1 cellular context compared by ENCODE assay signal in the genomic region with DNA sequence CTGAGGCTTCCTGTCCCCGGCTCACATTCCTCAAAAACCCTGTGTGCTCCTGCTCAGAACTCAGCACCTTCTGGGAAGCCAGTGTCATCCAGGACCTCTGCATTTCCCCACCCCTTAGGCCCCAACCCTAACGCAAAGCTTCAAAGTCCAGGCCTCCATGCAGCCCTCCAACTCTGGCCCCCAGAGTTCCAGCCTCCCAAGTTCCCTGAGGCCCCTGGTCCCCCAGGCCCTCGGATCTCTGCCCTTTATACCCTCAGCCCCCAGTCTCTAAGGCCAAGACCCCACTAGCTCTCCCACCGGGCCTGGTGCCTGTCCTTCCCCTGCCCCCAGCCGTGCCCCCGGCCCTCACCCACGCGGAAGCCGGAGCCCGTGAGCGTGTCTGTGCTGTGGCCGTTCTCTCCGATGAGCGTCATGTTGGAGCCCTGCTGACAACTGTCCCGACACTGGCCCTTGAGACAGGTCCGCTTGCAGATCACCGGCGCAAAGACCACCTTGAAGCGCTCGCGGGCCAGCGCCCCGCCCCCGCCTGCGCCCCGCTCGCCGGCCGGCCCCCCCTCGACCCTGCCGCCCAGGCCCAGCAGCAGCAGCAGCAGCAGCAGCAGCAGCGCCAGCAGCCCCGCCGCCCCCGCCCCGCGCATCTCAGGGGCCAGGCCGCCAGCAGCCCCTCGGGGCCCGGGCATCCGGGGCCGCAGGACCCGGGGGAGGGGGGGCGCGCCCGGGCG.
TF ChIP-seq lines count a peak whose summit lies in the region.

No MANE protein-coding gene starts in this region.

TF ChIP-seq in HepG2, 621 proteins besides CTCF, POLR2A, EP300 and RAD21 (continued from another document and continues in another):
- TF ChIP-seq PRMT3 (CRISPR knock-in tag; IDR thresholded peaks at IDR 0.05; ENCODE audit: borderline replicate concordance, low read depth) (no peak), ATF1 (CRISPR knock-in tag; IDR thresholded peaks at IDR 0.05) (no peak), ZNF367 (CRISPR knock-in tag; IDR thresholded peaks at IDR 0.05; ENCODE audit: borderline replicate concordance) (no peak), MTA1 (CRISPR knock-in tag; IDR thresholded peaks at IDR 0.05; ENCODE audit: borderline replicate concordance) (peak; percentile 29; the same call in 1 of the 2 replicates), TAF15 (IDR thresholded peaks at IDR 0.05; ENCODE audit: low read depth, low read length, poor library complexity, severe bottlenecking) (peak; percentile 8), ZNF24 (IDR thresholded peaks at IDR 0.05) (no peak), ZNF281 (CRISPR knock-in tag; IDR thresholded peaks at IDR 0.05; ENCODE audit: borderline replicate concordance) (no peak), MAF1 (CRISPR knock-in tag; IDR thresholded peaks at IDR 0.05; ENCODE audit: borderline replicate concordance) (no peak), ZMYM2 (CRISPR knock-in tag; IDR thresholded peaks at IDR 0.05) (no peak), ZFP90 (CRISPR knock-in tag; IDR thresholded peaks at IDR 0.05; ENCODE audit: borderline replicate concordance) (no peak), NFE2L2 (IDR thresholded peaks at IDR 0.05; ENCODE audit: low read length) (no peak), ZNF747 (CRISPR knock-in tag; IDR thresholded peaks at IDR 0.05; ENCODE audit: borderline replicate concordance) (no peak), FOXK2 (IDR thresholded peaks at IDR 0.05) (no peak), ZNF263 (CRISPR knock-in tag; IDR thresholded peaks at IDR 0.05) (no peak), ETV6 (CRISPR knock-in tag; conservative IDR thresholded peaks at IDR 0.05) (0 out of 2 replicates have a peak, but pooled peaks have one; percentile 26), ZNF17 (CRISPR knock-in tag; IDR thresholded peaks at IDR 0.05) (no peak), HMGA1 (CRISPR knock-in tag; conservative IDR thresholded peaks at IDR 0.05) (no peak), SAP130 (CRISPR knock-in tag; IDR thresholded peaks at IDR 0.05; ENCODE audit: low read depth) (peak; percentile 75), ZNF550 (CRISPR knock-in tag; IDR thresholded peaks at IDR 0.05; ENCODE audit: borderline replicate concordance) (0 out of 2 replicates have a peak, but pooled peaks have one; percentile 53), ZNF510 (CRISPR knock-in tag; IDR thresholded peaks at IDR 0.05; ENCODE audit: low read depth) (no peak), ZSCAN25 (CRISPR knock-in tag; IDR thresholded peaks at IDR 0.05) (peak; percentile 48; the same call in 1 of the 2 replicates), NRL (CRISPR knock-in tag; IDR thresholded peaks at IDR 0.05; ENCODE audit: borderline replicate concordance) (0 out of 2 replicates have a peak, but pooled peaks have one; percentile 56), BCL3 (CRISPR knock-in tag; IDR thresholded peaks at IDR 0.05) (no peak), MYNN (CRISPR knock-in tag; IDR thresholded peaks at IDR 0.05; ENCODE audit: low read depth) (no peak), ZNF580 (CRISPR knock-in tag; IDR thresholded peaks at IDR 0.05; ENCODE audit: borderline replicate concordance, low read depth) (peak; percentile 60; the same call in 1 of the 2 replicates), SSRP1 (CRISPR knock-in tag; IDR thresholded peaks at IDR 0.05) (no peak), SIX4 (CRISPR knock-in tag; IDR thresholded peaks at IDR 0.05) (no peak), ZNF768 (CRISPR knock-in tag; IDR thresholded peaks at IDR 0.05) (no peak), JUND (CRISPR knock-in tag; IDR thresholded peaks at IDR 0.05) (no peak), ZNF556 (CRISPR knock-in tag; IDR thresholded peaks at IDR 0.05; ENCODE audit: borderline replicate concordance) (peak; percentile 20; the same call in 1 of the 2 replicates), ZZZ3 (CRISPR knock-in tag; IDR thresholded peaks at IDR 0.05; ENCODE audit: borderline replicate concordance) (no peak), SYNCRIP (IDR thresholded peaks at IDR 0.05; ENCODE audit: insufficient read depth, low read depth, low read length) (no peak), ZNF558 (CRISPR knock-in tag; IDR thresholded peaks at IDR 0.05; ENCODE audit: borderline replicate concordance) (0 out of 2 replicates have a peak, but pooled peaks have one; percentile 62), KDM4B (CRISPR knock-in tag; IDR thresholded peaks at IDR 0.05) (0 out of 2 replicates have a peak, but pooled peaks have one; percentile 52), MEIS1 (CRISPR knock-in tag; IDR thresholded peaks at IDR 0.05; ENCODE audit: borderline replicate concordance) (no peak), ATF2 (CRISPR knock-in tag; IDR thresholded peaks at IDR 0.05) (0 out of 2 replicates have a peak, but pooled peaks have one; percentile 22), ZNF160 (CRISPR knock-in tag; IDR thresholded peaks at IDR 0.05) (no peak), ZFP36 (IDR thresholded peaks at IDR 0.05; ENCODE audit: borderline replicate concordance, low read depth, low read length, partially characterized antibody) (no peak), HES4 (CRISPR knock-in tag; IDR thresholded peaks at IDR 0.05; ENCODE audit: borderline replicate concordance) (0 out of 2 replicates have a peak, but pooled peaks have one; percentile 16), ZNF616 (CRISPR knock-in tag; IDR thresholded peaks at IDR 0.05; ENCODE audit: low read depth) (no peak), PHF21A (CRISPR knock-in tag; IDR thresholded peaks at IDR 0.05) (peak; percentile 60), NR3C1 (CRISPR knock-in tag; IDR thresholded peaks at IDR 0.05) (no peak)
- TF ChIP-seq, protein P1, sequence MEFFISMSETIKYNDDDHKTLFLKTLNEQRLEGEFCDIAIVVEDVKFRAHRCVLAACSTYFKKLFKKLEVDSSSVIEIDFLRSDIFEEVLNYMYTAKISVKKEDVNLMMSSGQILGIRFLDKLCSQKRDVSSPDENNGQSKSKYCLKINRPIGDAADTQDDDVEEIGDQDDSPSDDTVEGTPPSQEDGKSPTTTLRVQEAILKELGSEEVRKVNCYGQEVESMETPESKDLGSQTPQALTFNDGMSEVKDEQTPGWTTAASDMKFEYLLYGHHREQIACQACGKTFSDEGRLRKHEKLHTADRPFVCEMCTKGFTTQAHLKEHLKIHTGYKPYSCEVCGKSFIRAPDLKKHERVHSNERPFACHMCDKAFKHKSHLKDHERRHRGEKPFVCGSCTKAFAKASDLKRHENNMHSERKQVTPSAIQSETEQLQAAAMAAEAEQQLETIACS (CRISPR knock-in tag; IDR thresholded peaks at IDR 0.05): no peak
- TF ChIP-seq, protein P2, sequence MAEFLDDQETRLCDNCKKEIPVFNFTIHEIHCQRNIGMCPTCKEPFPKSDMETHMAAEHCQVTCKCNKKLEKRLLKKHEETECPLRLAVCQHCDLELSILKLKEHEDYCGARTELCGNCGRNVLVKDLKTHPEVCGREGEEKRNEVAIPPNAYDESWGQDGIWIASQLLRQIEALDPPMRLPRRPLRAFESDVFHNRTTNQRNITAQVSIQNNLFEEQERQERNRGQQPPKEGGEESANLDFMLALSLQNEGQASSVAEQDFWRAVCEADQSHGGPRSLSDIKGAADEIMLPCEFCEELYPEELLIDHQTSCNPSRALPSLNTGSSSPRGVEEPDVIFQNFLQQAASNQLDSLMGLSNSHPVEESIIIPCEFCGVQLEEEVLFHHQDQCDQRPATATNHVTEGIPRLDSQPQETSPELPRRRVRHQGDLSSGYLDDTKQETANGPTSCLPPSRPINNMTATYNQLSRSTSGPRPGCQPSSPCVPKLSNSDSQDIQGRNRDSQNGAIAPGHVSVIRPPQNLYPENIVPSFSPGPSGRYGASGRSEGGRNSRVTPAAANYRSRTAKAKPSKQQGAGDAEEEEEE (CRISPR knock-in tag; IDR thresholded peaks at IDR 0.05; ENCODE audit: borderline replicate concordance): no peak
- TF ChIP-seq, protein P3, sequence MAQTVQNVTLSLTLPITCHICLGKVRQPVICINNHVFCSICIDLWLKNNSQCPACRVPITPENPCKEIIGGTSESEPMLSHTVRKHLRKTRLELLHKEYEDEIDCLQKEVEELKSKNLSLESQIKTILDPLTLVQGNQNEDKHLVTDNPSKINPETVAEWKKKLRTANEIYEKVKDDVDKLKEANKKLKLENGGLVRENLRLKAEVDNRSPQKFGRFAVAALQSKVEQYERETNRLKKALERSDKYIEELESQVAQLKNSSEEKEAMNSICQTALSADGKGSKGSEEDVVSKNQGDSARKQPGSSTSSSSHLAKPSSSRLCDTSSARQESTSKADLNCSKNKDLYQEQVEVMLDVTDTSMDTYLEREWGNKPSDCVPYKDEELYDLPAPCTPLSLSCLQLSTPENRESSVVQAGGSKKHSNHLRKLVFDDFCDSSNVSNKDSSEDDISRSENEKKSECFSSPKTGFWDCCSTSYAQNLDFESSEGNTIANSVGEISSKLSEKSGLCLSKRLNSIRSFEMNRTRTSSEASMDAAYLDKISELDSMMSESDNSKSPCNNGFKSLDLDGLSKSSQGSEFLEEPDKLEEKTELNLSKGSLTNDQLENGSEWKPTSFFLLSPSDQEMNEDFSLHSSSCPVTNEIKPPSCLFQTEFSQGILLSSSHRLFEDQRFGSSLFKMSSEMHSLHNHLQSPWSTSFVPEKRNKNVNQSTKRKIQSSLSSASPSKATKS (CRISPR knock-in tag; IDR thresholded peaks at IDR 0.05): no peak
- TF ChIP-seq, protein P4, sequence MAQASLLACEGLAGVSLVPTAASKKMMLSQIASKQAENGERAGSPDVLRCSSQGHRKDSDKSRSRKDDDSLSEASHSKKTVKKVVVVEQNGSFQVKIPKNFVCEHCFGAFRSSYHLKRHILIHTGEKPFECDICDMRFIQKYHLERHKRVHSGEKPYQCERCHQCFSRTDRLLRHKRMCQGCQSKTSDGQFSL (CRISPR knock-in tag; IDR thresholded peaks at IDR 0.05): no peak
- TF ChIP-seq, protein P5, sequence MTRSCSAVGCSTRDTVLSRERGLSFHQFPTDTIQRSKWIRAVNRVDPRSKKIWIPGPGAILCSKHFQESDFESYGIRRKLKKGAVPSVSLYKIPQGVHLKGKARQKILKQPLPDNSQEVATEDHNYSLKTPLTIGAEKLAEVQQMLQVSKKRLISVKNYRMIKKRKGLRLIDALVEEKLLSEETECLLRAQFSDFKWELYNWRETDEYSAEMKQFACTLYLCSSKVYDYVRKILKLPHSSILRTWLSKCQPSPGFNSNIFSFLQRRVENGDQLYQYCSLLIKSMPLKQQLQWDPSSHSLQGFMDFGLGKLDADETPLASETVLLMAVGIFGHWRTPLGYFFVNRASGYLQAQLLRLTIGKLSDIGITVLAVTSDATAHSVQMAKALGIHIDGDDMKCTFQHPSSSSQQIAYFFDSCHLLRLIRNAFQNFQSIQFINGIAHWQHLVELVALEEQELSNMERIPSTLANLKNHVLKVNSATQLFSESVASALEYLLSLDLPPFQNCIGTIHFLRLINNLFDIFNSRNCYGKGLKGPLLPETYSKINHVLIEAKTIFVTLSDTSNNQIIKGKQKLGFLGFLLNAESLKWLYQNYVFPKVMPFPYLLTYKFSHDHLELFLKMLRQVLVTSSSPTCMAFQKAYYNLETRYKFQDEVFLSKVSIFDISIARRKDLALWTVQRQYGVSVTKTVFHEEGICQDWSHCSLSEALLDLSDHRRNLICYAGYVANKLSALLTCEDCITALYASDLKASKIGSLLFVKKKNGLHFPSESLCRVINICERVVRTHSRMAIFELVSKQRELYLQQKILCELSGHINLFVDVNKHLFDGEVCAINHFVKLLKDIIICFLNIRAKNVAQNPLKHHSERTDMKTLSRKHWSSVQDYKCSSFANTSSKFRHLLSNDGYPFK (CRISPR knock-in tag; IDR thresholded peaks at IDR 0.05; ENCODE audit: borderline replicate concordance): no peak
- TF ChIP-seq, protein P6, sequence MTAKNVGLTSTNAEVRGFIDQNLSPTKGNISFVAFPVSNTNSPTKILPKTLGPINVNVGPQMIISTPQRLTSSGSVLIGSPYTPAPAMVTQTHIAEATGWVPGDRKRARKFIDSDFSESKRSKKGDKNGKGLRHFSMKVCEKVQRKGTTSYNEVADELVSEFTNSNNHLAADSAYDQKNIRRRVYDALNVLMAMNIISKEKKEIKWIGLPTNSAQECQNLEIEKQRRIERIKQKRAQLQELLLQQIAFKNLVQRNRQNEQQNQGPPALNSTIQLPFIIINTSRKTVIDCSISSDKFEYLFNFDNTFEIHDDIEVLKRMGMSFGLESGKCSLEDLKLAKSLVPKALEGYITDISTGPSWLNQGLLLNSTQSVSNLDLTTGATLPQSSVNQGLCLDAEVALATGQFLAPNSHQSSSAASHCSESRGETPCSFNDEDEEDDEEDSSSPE (CRISPR knock-in tag; IDR thresholded peaks at IDR 0.05): no peak
